Comparison of ENCODE assay signal across 8 cellular contexts in the genomic region with DNA sequence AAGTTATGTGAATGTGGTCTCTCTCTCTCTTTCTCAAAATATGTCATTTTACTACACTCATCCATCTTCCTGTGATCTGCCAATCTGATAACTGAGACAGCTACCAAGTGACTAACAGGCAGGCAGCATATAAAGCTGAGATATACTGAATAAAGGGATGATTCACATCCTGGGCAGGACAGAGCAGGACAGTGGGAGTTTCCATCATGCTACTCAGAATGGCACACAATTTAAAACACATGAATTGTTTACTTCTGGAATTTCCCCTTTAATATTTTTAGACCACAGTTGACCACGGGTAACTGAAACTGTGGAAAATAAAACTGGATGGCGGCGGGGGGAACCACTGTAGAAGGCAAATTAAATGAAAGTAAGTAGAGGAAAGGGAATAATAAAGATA. TPM values are rescaled to one million over a fixed set of nuclear protein-coding genes. Genes with fewer than 3 reads are reported as not detected.
DNase-seq lines count a peak whose midpoint lies in the region; ATAC-seq and TF ChIP-seq lines count a peak whose summit lies in the region.

No MANE protein-coding gene starts in this region.

- intact Hi-C loops in ascending aorta (cut with DNase I), result no loop called here

- peak; percentile 21 for DNase-seq in activated CD4-positive, alpha-beta T cell treated with anti-CD3 and anti-CD28 coated beads for 48 hours
- DNase-seq in activated CD4-positive, alpha-beta T cell treated with anti-CD3 and anti-CD28 coated beads, Interleukin-2, amount 50 U/mL, for 4 hours, result no peak
- peak; percentile 22 for DNase-seq in OCI-M2 (lab: John Stamatoyannopoulos, UW; ENCODE audit: unreplicated experiment)
- peak; percentile 78 for DNase-seq in glomerular visceral epithelial cell (ENCODE audit: extremely low spot score)
- DNase-seq in NCI-H69 (lab: John Stamatoyannopoulos, UW), result no peak
- no peak for DNase-seq in NCI-H1048 (lab: John Stamatoyannopoulos, UW)
- no peak for DNase-seq in ascending aorta (ENCODE audit: low spot score in 2 of 2)

- H3K27me3 ChIP-seq in ascending aorta, result no peaks in the 10 kb centered on the region

- ATAC-seq in HG02763 (IDR thresholded peaks at IDR 0.05; ENCODE audit: unreplicated experiment), result peak; percentile 45

- TF ChIP-seq CTCF in ascending aorta (IDR thresholded peaks at IDR 0.05), result no peak

- no peak overlapping the region for H3K27ac ChIP-seq in ascending aorta

- no peaks in the 10 kb centered on the region for H3K4me1 ChIP-seq in ascending aorta

- no peak overlapping the region for H3K4me3 ChIP-seq in ascending aorta

- H3K36me3 ChIP-seq in ascending aorta, result no peaks in the 10 kb centered on the region

- no peaks in the 10 kb centered on the region for H3K9me3 ChIP-seq in ascending aorta

RNA-seq across cellular contexts. Expression of gene DCTD, which starts 58.6 kb away (rescaled TPM):
- 17.2 TPM for total RNA-seq in ascending aorta

Comparison
In these comparisons a context has a peak if more than half of its experiments do, and no peak if none do; other contexts are left out.
1. DNase-seq: peak in activated CD4-positive, alpha-beta T cell treated with anti-CD3 and anti-CD28 coated beads for 48 hours (single experiment), OCI-M2 (single experiment) and glomerular visceral epithelial cell (single experiment); none in activated CD4-positive, alpha-beta T cell treated with anti-CD3 and anti-CD28 coated beads, Interleukin-2, amount 50 U/mL, for 4 hours (0 of 2), NCI-H69 (single experiment), NCI-H1048 (single experiment) and ascending aorta (0 of 2).